Comparison of ENCODE assay signal across 8 cellular contexts in genomic region chr3:186255703-186256331, GRCh38.
DNase-seq lines count a peak whose midpoint lies in the region; ATAC-seq and TF ChIP-seq lines count a peak whose summit lies in the region.

No MANE protein-coding gene starts in this region.

- H3K4me1 ChIP-seq in stomach, result peaks cover 0 to 17% (median 11%) of the 10 kb centered on the region in 4 donors

- peaks cover 4% of the 10 kb centered on the region for H3K9me3 Mint-ChIP-seq in activated CD4-positive, alpha-beta memory T cell treated with anti-CD3 and anti-CD28 coated beads for 36 hours
- H3K9me3 Mint-ChIP-seq in activated CD4-positive, alpha-beta memory T cell treated with anti-CD3 and anti-CD28 coated beads, Interleukin-2, amount 10 ng/mL, durations not matched to agents 7 days and 5 days, result no peaks in the 10 kb centered on the region
- H3K9me3 Mint-ChIP-seq in endothelial cell (ENCODE audit: unreplicated experiment), result no peaks in the 10 kb centered on the region

- POLR2A ChIA-PET in activated CD4-positive, alpha-beta memory T cell treated with anti-CD3 and anti-CD28 coated beads for 36 hours (lab: Charles Lee), result no interaction called here
- POLR2A ChIA-PET in activated CD4-positive, alpha-beta memory T cell treated with anti-CD3 and anti-CD28 coated beads, Interleukin-2, amount 10 ng/mL, durations not matched to agents 7 days and 5 days (lab: Charles Lee), result no interaction called here

- H3K9me3 ChIP-seq in stomach, result no peaks in the 10 kb centered on the region

- no peaks in the 10 kb centered on the region for H3K27me3 ChIP-seq in stomach

- H3K27ac ChIP-seq in stomach, result no peak overlapping the region

- TF ChIP-seq CTCF in endothelial cell (IDR thresholded peaks at IDR 0.05; ENCODE audit: unreplicated experiment) (peak; percentile 16), stomach (IDR thresholded peaks at IDR 0.05) (no peak)

- H3K4me1 Mint-ChIP-seq in activated CD4-positive, alpha-beta memory T cell treated with anti-CD3 and anti-CD28 coated beads for 36 hours (ENCODE audit: low read depth), result peaks cover 38% of the 10 kb centered on the region
- H3K4me1 Mint-ChIP-seq in activated CD4-positive, alpha-beta memory T cell treated with anti-CD3 and anti-CD28 coated beads, Interleukin-2, amount 10 ng/mL, durations not matched to agents 7 days and 5 days, result peaks cover 18% of the 10 kb centered on the region
- peaks cover 18% of the 10 kb centered on the region for H3K4me1 Mint-ChIP-seq in endothelial cell (ENCODE audit: unreplicated experiment)

- CTCF ChIA-PET in activated CD4-positive, alpha-beta memory T cell treated with anti-CD3 and anti-CD28 coated beads for 36 hours (lab: Charles Lee), result interaction anchor here (0.7 to 10.6 kb wide), 5 partner anchors 9 to 360 kb away, joined by 3 to 170 read pairs (median 5); no protein-coding TSS in a partner anchor
- CTCF ChIA-PET in activated CD4-positive, alpha-beta memory T cell treated with anti-CD3 and anti-CD28 coated beads, Interleukin-2, amount 10 ng/mL, durations not matched to agents 7 days and 5 days (lab: Charles Lee), result interaction anchor here (2.2 kb wide), 1 partner anchor 283 kb away, joined by 7 read pairs; no protein-coding TSS in a partner anchor

- DNase-seq in activated CD4-positive, alpha-beta memory T cell treated with anti-CD3 and anti-CD28 coated beads for 36 hours, result peak; percentile 45
- DNase-seq in activated CD4-positive, alpha-beta memory T cell treated with anti-CD3 and anti-CD28 coated beads, Interleukin-2, amount 10 ng/mL, durations not matched to agents 7 days and 5 days, result no peak
- DNase-seq in NCI-H2107 (lab: John Stamatoyannopoulos, UW) (peak; percentile 43), endothelial cell (ENCODE audit: low spot score) (peak; percentile 39), stomach (peak; percentile 53), HUDEP-2 (lab: John Stamatoyannopoulos, UW; ENCODE audit: unreplicated experiment in 76 of 76) (no peak)

- no peak overlapping the region for H3K27ac Mint-ChIP-seq in activated CD4-positive, alpha-beta memory T cell treated with anti-CD3 and anti-CD28 coated beads for 36 hours
- H3K27ac Mint-ChIP-seq in activated CD4-positive, alpha-beta memory T cell treated with anti-CD3 and anti-CD28 coated beads, Interleukin-2, amount 10 ng/mL, durations not matched to agents 7 days and 5 days, result no peak overlapping the region
- peak overlapping the region; percentile 33 for H3K27ac Mint-ChIP-seq in endothelial cell (ENCODE audit: unreplicated experiment)

- no peak for TF ChIP-seq EP300 in stomach (IDR thresholded peaks at IDR 0.05)

- intact Hi-C loops in activated CD4-positive, alpha-beta memory T cell treated with anti-CD3 and anti-CD28 coated beads for 36 hours (cut with micrococcal nuclease), result loop anchor here (5.0 to 10.0 kb wide), 3 partner anchors 149 to 361 kb away; partner anchors contain the start of gene ETV5
- intact Hi-C loops in stomach (cut with DNase I; ENCODE audit: low total_unique reads), result loop anchor here (5.0 kb wide), 2 partner anchors 274 to 281 kb away; no protein-coding TSS in a partner anchor

- 32 to 60% (median 40%) methylated on average over 13 to 19 of the region's 19 CpGs for WGBS in stomach, 5 donors

- no peak for TF ChIP-seq POLR2A in stomach (IDR thresholded peaks at IDR 0.05)

- ATAC-seq in HG03196 (IDR thresholded peaks at IDR 0.05; ENCODE audit: unreplicated experiment), result no peak
- ATAC-seq in HG02642 (IDR thresholded peaks at IDR 0.05; ENCODE audit: poor library complexity, unreplicated experiment), result no peak

- peaks cover 0 to 26% (median 5%) of the 10 kb centered on the region in 4 donors for H3K36me3 ChIP-seq in stomach

- H3K27me3 Mint-ChIP-seq in activated CD4-positive, alpha-beta memory T cell treated with anti-CD3 and anti-CD28 coated beads for 36 hours, result peaks cover 3% of the 10 kb centered on the region
- H3K27me3 Mint-ChIP-seq in activated CD4-positive, alpha-beta memory T cell treated with anti-CD3 and anti-CD28 coated beads, Interleukin-2, amount 10 ng/mL, durations not matched to agents 7 days and 5 days, result peaks cover 16% of the 10 kb centered on the region
- H3K27me3 Mint-ChIP-seq in endothelial cell (ENCODE audit: unreplicated experiment), result peaks cover 4% of the 10 kb centered on the region

- no peaks in the 10 kb centered on the region for H3K36me3 Mint-ChIP-seq in activated CD4-positive, alpha-beta memory T cell treated with anti-CD3 and anti-CD28 coated beads for 36 hours
- no peaks in the 10 kb centered on the region for H3K36me3 Mint-ChIP-seq in activated CD4-positive, alpha-beta memory T cell treated with anti-CD3 and anti-CD28 coated beads, Interleukin-2, amount 10 ng/mL, durations not matched to agents 7 days and 5 days (ENCODE audit: low read depth)
- peaks cover 4% of the 10 kb centered on the region for H3K36me3 Mint-ChIP-seq in endothelial cell (ENCODE audit: low read depth, unreplicated experiment)

- no peak overlapping the region for H3K4me3 ChIP-seq in stomach

- no peak overlapping the region for H3K4me3 Mint-ChIP-seq in activated CD4-positive, alpha-beta memory T cell treated with anti-CD3 and anti-CD28 coated beads for 36 hours
- no peak overlapping the region for H3K4me3 Mint-ChIP-seq in activated CD4-positive, alpha-beta memory T cell treated with anti-CD3 and anti-CD28 coated beads, Interleukin-2, amount 10 ng/mL, durations not matched to agents 7 days and 5 days
- no peak overlapping the region for H3K4me3 Mint-ChIP-seq in endothelial cell (ENCODE audit: unreplicated experiment)

Comparison
In these comparisons a context has a peak if more than half of its experiments do, and no peak if none do; other contexts are left out.
1. DNase-seq: peak in activated CD4-positive, alpha-beta memory T cell treated with anti-CD3 and anti-CD28 coated beads for 36 hours (single experiment), NCI-H2107 (single experiment), endothelial cell (single experiment) and stomach (single experiment); none in activated CD4-positive, alpha-beta memory T cell treated with anti-CD3 and anti-CD28 coated beads, Interleukin-2, amount 10 ng/mL, durations not matched to agents 7 days and 5 days (single experiment) and HUDEP-2 (0 of 76).